ENCODE assay signal across 39 cellular contexts in the genomic region with DNA sequence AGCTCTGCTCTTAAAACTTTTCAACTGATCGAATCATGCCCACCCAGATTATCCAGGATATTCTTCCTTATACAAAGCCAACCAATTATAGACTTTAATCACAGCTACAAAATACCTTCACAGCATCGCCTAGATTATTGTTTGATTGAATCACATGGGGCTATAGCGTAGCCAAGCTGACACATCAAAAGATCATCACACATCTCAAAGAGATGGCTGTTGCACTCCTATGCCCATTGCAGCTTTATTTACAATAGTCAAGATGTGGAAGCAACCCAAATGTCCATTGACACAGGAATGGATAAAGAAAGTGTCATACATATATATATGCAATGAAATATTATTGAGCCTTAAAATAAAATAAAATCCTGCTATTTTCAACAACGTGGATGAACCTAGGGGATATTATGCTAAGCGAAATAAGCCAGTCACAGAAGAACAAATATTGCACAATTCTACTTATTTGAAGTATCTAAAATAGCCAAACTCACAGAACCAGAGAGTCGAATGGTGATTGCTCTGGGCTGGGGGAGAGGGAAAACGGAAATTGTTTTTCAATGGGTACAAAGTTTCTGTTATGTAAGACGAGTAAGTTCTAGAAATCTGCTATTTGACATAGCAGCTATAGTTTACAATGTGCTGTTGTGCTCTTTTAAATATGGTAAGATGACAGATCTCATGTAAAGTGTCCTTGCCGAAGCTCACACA.
"Had no signal": no experiment of that assay in that cellular context is flagged by ENCODE, and none has a peak within 500 bp of the region (broad histone marks: within the 10 kb centered on the region; RNA-seq: fewer than 3 reads in every experiment).

No MANE protein-coding gene starts in this region.

- DNase-seq: activated CD4-positive, alpha-beta memory T cell treated with anti-CD3 and anti-CD28 coated beads, Interleukin-2, amount 10 ng/mL, durations not matched to agents 7 days and 5 days; activated CD4-positive, alpha-beta T cell treated with anti-CD3 and anti-CD28 coated beads for 1 hour; activated CD4-positive, alpha-beta T cell treated with anti-CD3 and anti-CD28 coated beads for 36 hours; activated CD4-positive, alpha-beta T cell treated with anti-CD3 and anti-CD28 coated beads for 48 hours; activated CD4-positive, alpha-beta T cell treated with anti-CD3 and anti-CD28 coated beads, Interleukin-2, amount 10 ng/mL, durations not matched to agents 7 days and 5 days; activated CD4-positive, alpha-beta T cell treated with anti-CD3 and anti-CD28 coated beads, Interleukin-2, amount 50 U/mL, for 48 hours; activated CD4-positive, CD25-positive, alpha-beta regulatory T cell; activated CD8-positive, alpha-beta memory T cell treated with anti-CD3 and anti-CD28 coated beads for 24 hours; activated CD8-positive, alpha-beta memory T cell treated with anti-CD3 and anti-CD28 coated beads, Interleukin-2, amount 10 ng/mL, durations not matched to agents 7 days and 5 days; activated CD8-positive, alpha-beta memory T cell treated with anti-CD3 and anti-CD28 coated beads, Interleukin-2, amount 50 U/mL, for 48 hours; activated CD8-positive, alpha-beta T cell treated with anti-CD3 and anti-CD28 coated beads, Interleukin-2, amount 10 ng/mL, durations not matched to agents 7 days and 5 days; activated effector memory CD4-positive, alpha-beta T cell treated with Interleukin-2 at 50 U/mL for 16 hours; activated gamma-delta T cell; activated naive CD4-positive, alpha-beta T cell treated with anti-CD3 and anti-CD28 coated beads, Interleukin-2, amount 10 ng/mL, durations not matched to agents 7 days and 5 days; activated naive CD4-positive, alpha-beta T cell treated with Interleukin-2 at 50 U/mL for 16 hours; activated naive CD8-positive, alpha-beta T cell treated with anti-CD3 and anti-CD28 coated beads, Interleukin-2, amount 10 ng/mL, durations not matched to agents 7 days and 5 days; activated naive CD8-positive, alpha-beta T cell treated with anti-CD3 and anti-CD28 coated beads, Interleukin-2, amount 50 U/mL, for 24 hours; activated T-cell treated with anti-CD3 and anti-CD28 coated beads, Interleukin-2, amount 50 U/mL, for 24 hours; activated T-cell treated with anti-CD3 and anti-CD28 coated beads, Interleukin-2, amount 50 U/mL, for 48 hours; amygdala; anterior cingulate cortex; caudate nucleus; cerebellar nuclear complex; T-helper 1 cell; T-helper 2 cell; T-helper 9 cell had no signal

- H3K4me3 ChIP-seq: ascending aorta, cardiac muscle cell had no signal

- H3K9me3 Mint-ChIP-seq: activated CD4-positive, alpha-beta memory T cell treated with anti-CD3 and anti-CD28 coated beads, Interleukin-2, amount 10 ng/mL, durations not matched to agents 7 days and 5 days; activated naive CD4-positive, alpha-beta T cell treated with anti-CD3 and anti-CD28 coated beads, Interleukin-2, amount 50 U/mL, for 24 hours; activated naive CD8-positive, alpha-beta T cell treated with anti-CD3 and anti-CD28 coated beads, Interleukin-2, amount 10 ng/mL, durations not matched to agents 7 days and 5 days; central memory CD8-positive, alpha-beta T cell had no signal

- H3K4me3 Mint-ChIP-seq: activated CD4-positive, alpha-beta memory T cell treated with anti-CD3 and anti-CD28 coated beads, Interleukin-2, amount 10 ng/mL, durations not matched to agents 7 days and 5 days; activated CD4-positive, alpha-beta T cell treated with anti-CD3 and anti-CD28 coated beads for 36 hours; activated CD4-positive, alpha-beta T cell treated with anti-CD3 and anti-CD28 coated beads, Interleukin-2, amount 10 ng/mL, durations not matched to agents 7 days and 5 days; activated CD8-positive, alpha-beta memory T cell treated with anti-CD3 and anti-CD28 coated beads, Interleukin-2, amount 10 ng/mL, durations not matched to agents 7 days and 5 days; activated CD8-positive, alpha-beta T cell treated with anti-CD3 and anti-CD28 coated beads, Interleukin-2, amount 10 ng/mL, durations not matched to agents 7 days and 5 days; activated naive CD4-positive, alpha-beta T cell treated with anti-CD3 and anti-CD28 coated beads, Interleukin-2, amount 10 ng/mL, durations not matched to agents 7 days and 5 days; activated naive CD4-positive, alpha-beta T cell treated with anti-CD3 and anti-CD28 coated beads, Interleukin-2, amount 50 U/mL, for 24 hours; activated naive CD8-positive, alpha-beta T cell; activated naive CD8-positive, alpha-beta T cell treated with anti-CD3 and anti-CD28 coated beads, Interleukin-2, amount 10 ng/mL, durations not matched to agents 7 days and 5 days; activated naive CD8-positive, alpha-beta T cell treated with anti-CD3 and anti-CD28 coated beads, Interleukin-2, amount 50 U/mL, for 24 hours; activated T-cell treated with anti-CD3 and anti-CD28 coated beads, Interleukin-2, amount 50 U/mL, for 24 hours; brain; central memory CD8-positive, alpha-beta T cell; T-helper 1 cell treated with Interleukin-12 subunit alpha and Interleukin-12 subunit beta and Interleukin-4 antibody, amounts not matched to agents 30 μg/mL and 1 μg/mL, for 36 hours; T-helper 2 cell treated with Interferon-gamma antibody and Interleukin-4, amounts not matched to agents 5 μg/mL and 100 μg/mL, for 36 hours had no signal

- H3K4me1 Mint-ChIP-seq: activated CD4-positive, alpha-beta memory T cell treated with anti-CD3 and anti-CD28 coated beads, Interleukin-2, amount 10 ng/mL, durations not matched to agents 7 days and 5 days; activated CD4-positive, alpha-beta T cell treated with anti-CD3 and anti-CD28 coated beads for 36 hours; activated CD4-positive, alpha-beta T cell treated with anti-CD3 and anti-CD28 coated beads, Interleukin-2, amount 10 ng/mL, durations not matched to agents 7 days and 5 days; activated CD8-positive, alpha-beta memory T cell treated with anti-CD3 and anti-CD28 coated beads, Interleukin-2, amount 10 ng/mL, durations not matched to agents 7 days and 5 days; activated naive CD4-positive, alpha-beta T cell treated with anti-CD3 and anti-CD28 coated beads, Interleukin-2, amount 10 ng/mL, durations not matched to agents 7 days and 5 days; activated naive CD4-positive, alpha-beta T cell treated with anti-CD3 and anti-CD28 coated beads, Interleukin-2, amount 50 U/mL, for 24 hours; activated naive CD8-positive, alpha-beta T cell treated with anti-CD3 and anti-CD28 coated beads, Interleukin-2, amount 10 ng/mL, durations not matched to agents 7 days and 5 days; activated naive CD8-positive, alpha-beta T cell treated with anti-CD3 and anti-CD28 coated beads, Interleukin-2, amount 50 U/mL, for 24 hours; brain; central memory CD8-positive, alpha-beta T cell had no signal

- H3K27ac ChIP-seq: ascending aorta, cardiac muscle cell, VCaP had no signal

- H3K36me3 Mint-ChIP-seq: activated CD8-positive, alpha-beta memory T cell treated with anti-CD3 and anti-CD28 coated beads, Interleukin-2, amount 10 ng/mL, durations not matched to agents 7 days and 5 days; activated naive CD4-positive, alpha-beta T cell treated with anti-CD3 and anti-CD28 coated beads, Interleukin-2, amount 10 ng/mL, durations not matched to agents 7 days and 5 days; activated naive CD4-positive, alpha-beta T cell treated with anti-CD3 and anti-CD28 coated beads, Interleukin-2, amount 50 U/mL, for 24 hours; activated naive CD8-positive, alpha-beta T cell; activated naive CD8-positive, alpha-beta T cell treated with anti-CD3 and anti-CD28 coated beads, Interleukin-2, amount 10 ng/mL, durations not matched to agents 7 days and 5 days; brain had no signal

- H3K27ac Mint-ChIP-seq: activated CD4-positive, alpha-beta memory T cell treated with anti-CD3 and anti-CD28 coated beads, Interleukin-2, amount 10 ng/mL, durations not matched to agents 7 days and 5 days; activated CD4-positive, alpha-beta T cell treated with anti-CD3 and anti-CD28 coated beads for 36 hours; activated CD4-positive, alpha-beta T cell treated with anti-CD3 and anti-CD28 coated beads, Interleukin-2, amount 10 ng/mL, durations not matched to agents 7 days and 5 days; activated CD8-positive, alpha-beta memory T cell treated with anti-CD3 and anti-CD28 coated beads, Interleukin-2, amount 10 ng/mL, durations not matched to agents 7 days and 5 days; activated CD8-positive, alpha-beta T cell treated with anti-CD3 and anti-CD28 coated beads, Interleukin-2, amount 10 ng/mL, durations not matched to agents 7 days and 5 days; activated naive CD4-positive, alpha-beta T cell treated with anti-CD3 and anti-CD28 coated beads, Interleukin-2, amount 10 ng/mL, durations not matched to agents 7 days and 5 days; activated naive CD4-positive, alpha-beta T cell treated with anti-CD3 and anti-CD28 coated beads, Interleukin-2, amount 50 U/mL, for 24 hours; activated naive CD8-positive, alpha-beta T cell; activated naive CD8-positive, alpha-beta T cell treated with anti-CD3 and anti-CD28 coated beads, Interleukin-2, amount 10 ng/mL, durations not matched to agents 7 days and 5 days; activated naive CD8-positive, alpha-beta T cell treated with anti-CD3 and anti-CD28 coated beads, Interleukin-2, amount 50 U/mL, for 24 hours; activated T-cell treated with anti-CD3 and anti-CD28 coated beads, Interleukin-2, amount 50 U/mL, for 24 hours; activated T-helper 2 cell treated with anti-CD3 and anti-CD28 coated beads, Interferon-gamma antibody, Interleukin-2, Interleukin-4, amounts not matched to agents 10 μg/mL and 5 μg/mL and 100 μg/mL, durations not matched to agents 14 hours and 24 hours and 36 hours; brain; T-helper 1 cell treated with Interleukin-12 subunit alpha and Interleukin-12 subunit beta and Interleukin-4 antibody, amounts not matched to agents 30 μg/mL and 1 μg/mL, for 36 hours; T-helper 2 cell treated with Interferon-gamma antibody and Interleukin-4, amounts not matched to agents 5 μg/mL and 100 μg/mL, for 36 hours had no signal

- H3K36me3 ChIP-seq: ascending aorta, cardiac muscle cell had no signal

- H3K9me3 ChIP-seq: ascending aorta had no signal

- H3K27me3 ChIP-seq: ascending aorta, cardiac muscle cell had no signal

- ATAC-seq: activated CD4-positive, alpha-beta T cell treated with anti-CD3 and anti-CD28 coated beads for 36 hours; activated CD4-positive, CD25-positive, alpha-beta regulatory T cell treated with anti-CD3 and anti-CD28 coated beads, Interleukin-2, amount 50 U/mL, for 24 hours; activated CD8-positive, alpha-beta memory T cell treated with anti-CD3 and anti-CD28 coated beads, Interleukin-2, amount 10 ng/mL, durations not matched to agents 7 days and 5 days; activated CD8-positive, alpha-beta T cell treated with anti-CD3 and anti-CD28 coated beads, Interleukin-2, amount 10 ng/mL, durations not matched to agents 7 days and 5 days; activated naive CD8-positive, alpha-beta T cell treated with anti-CD3 and anti-CD28 coated beads, Interleukin-2, amount 50 U/mL, for 24 hours had no signal

- FAIRE-seq: bronchial epithelial cell, TTC549 had no signal

- H3K27me3 Mint-ChIP-seq: activated CD8-positive, alpha-beta memory T cell treated with anti-CD3 and anti-CD28 coated beads, Interleukin-2, amount 10 ng/mL, durations not matched to agents 7 days and 5 days had no signal
